In the genomic region with DNA sequence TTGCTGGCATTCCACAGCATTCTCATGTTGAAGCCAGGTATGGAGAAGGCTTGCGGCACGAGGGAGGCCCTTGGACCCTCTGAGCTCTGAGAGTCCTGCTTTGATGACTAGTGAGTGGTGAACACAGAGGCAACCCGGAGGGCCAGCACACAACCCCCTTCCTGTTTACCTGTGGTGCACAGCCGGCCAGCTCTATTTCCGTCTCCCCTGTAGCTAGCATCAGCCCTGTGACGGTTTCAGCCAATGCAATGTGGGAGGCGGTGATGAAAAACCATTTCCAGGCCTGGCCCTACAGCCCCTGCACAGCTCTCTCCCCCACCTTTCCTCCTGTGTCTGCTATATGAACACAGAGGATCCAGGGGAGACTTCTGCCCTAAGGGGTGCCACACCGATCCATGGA, we compare ENCODE assay signal across 2 cellular contexts.
TF ChIP-seq lines count a peak whose summit lies in the region.

No MANE protein-coding gene starts in this region.

TF ChIP-seq in IMR-90, 13 proteins besides CTCF, POLR2A, EP300 and RAD21 (continued from another document):
- TF ChIP-seq NFE2L2 (IDR thresholded peaks at IDR 0.05; ENCODE audit: low read depth, low read length) (no peak), CHD1 (IDR thresholded peaks at IDR 0.05; ENCODE audit: low read depth, low read length) (no peak), FOS (IDR thresholded peaks at IDR 0.05; ENCODE audit: low read depth, low read length) (no peak), MXI1 (IDR thresholded peaks at IDR 0.05; ENCODE audit: borderline replicate concordance, low read depth, low read length) (no peak), MAFK (IDR thresholded peaks at IDR 0.05; ENCODE audit: low read depth, low read length) (no peak), RCOR1 (IDR thresholded peaks at IDR 0.05; ENCODE audit: insufficient replicate concordance, low read length) (no peak), RFX5 (IDR thresholded peaks at IDR 0.05; ENCODE audit: low read depth, low read length) (no peak), BHLHE40 (IDR thresholded peaks at IDR 0.05; ENCODE audit: low read depth, low read length) (no peak), SMC3 (IDR thresholded peaks at IDR 0.05; ENCODE audit: low read depth, low read length) (no peak), CEBPB (IDR thresholded peaks at IDR 0.05; ENCODE audit: low read depth, low read length) (no peak)
- TF ChIP-seq, protein P1, sequence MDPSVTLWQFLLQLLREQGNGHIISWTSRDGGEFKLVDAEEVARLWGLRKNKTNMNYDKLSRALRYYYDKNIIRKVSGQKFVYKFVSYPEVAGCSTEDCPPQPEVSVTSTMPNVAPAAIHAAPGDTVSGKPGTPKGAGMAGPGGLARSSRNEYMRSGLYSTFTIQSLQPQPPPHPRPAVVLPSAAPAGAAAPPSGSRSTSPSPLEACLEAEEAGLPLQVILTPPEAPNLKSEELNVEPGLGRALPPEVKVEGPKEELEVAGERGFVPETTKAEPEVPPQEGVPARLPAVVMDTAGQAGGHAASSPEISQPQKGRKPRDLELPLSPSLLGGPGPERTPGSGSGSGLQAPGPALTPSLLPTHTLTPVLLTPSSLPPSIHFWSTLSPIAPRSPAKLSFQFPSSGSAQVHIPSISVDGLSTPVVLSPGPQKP (IDR thresholded peaks at IDR 0.05; ENCODE audit: borderline replicate concordance, low read depth, low read length) = no peak
- TF ChIP-seq, protein P2, sequence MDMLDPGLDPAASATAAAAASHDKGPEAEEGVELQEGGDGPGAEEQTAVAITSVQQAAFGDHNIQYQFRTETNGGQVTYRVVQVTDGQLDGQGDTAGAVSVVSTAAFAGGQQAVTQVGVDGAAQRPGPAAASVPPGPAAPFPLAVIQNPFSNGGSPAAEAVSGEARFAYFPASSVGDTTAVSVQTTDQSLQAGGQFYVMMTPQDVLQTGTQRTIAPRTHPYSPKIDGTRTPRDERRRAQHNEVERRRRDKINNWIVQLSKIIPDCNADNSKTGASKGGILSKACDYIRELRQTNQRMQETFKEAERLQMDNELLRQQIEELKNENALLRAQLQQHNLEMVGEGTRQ (IDR thresholded peaks at IDR 0.05; ENCODE audit: low read depth, low read length) = no peak

TF ChIP-seq in H1, 55 proteins besides CTCF, POLR2A, EP300 and RAD21:
- TF ChIP-seq CTBP2 (IDR thresholded peaks at IDR 0.05; ENCODE audit: borderline replicate concordance, insufficient read depth, insufficient read length, low read length) = no peak
- TF ChIP-seq ATF3 (IDR thresholded peaks at IDR 0.05; ENCODE audit: insufficient read depth, low read depth, low read length) = no peak
- no peak for TF ChIP-seq GABPA (IDR thresholded peaks at IDR 0.05; ENCODE audit: borderline replicate concordance, insufficient read depth, low read length)
- no peak for TF ChIP-seq CHD1 (IDR thresholded peaks at IDR 0.05; ENCODE audit: low read depth, low read length)
- no peak for TF ChIP-seq RFX5 (IDR thresholded peaks at IDR 0.05; ENCODE audit: borderline replicate concordance, low read depth, low read length)
- TF ChIP-seq MAX (IDR thresholded peaks at IDR 0.05) = no peak
- no peak for TF ChIP-seq TAF7 (optimal IDR thresholded peaks at IDR 0.05; ENCODE audit: borderline replicate concordance, low read depth, low read length)
- no peak for TF ChIP-seq MAFK (IDR thresholded peaks at IDR 0.05; ENCODE audit: low read depth, low read length)
- TF ChIP-seq CBX8 (IDR thresholded peaks at IDR 0.05; ENCODE audit: borderline replicate concordance, low read depth, low read length) = no peak
- TF ChIP-seq POU5F1 (IDR thresholded peaks at IDR 0.05; ENCODE audit: low read depth, low read length) = no peak
- no peak for TF ChIP-seq BCL11A (IDR thresholded peaks at IDR 0.05; ENCODE audit: low read depth in 2 of 2, low read length in 2 of 2)
- TF ChIP-seq KDM4A (IDR thresholded peaks at IDR 0.05; ENCODE audit: low read depth, low read length, severe bottlenecking) = no peak
- TF ChIP-seq RBBP5 (IDR thresholded peaks at IDR 0.05; ENCODE audit: borderline replicate concordance, low read depth, low read length) = no peak
- TF ChIP-seq TAF1 (IDR thresholded peaks at IDR 0.05; ENCODE audit: low read depth, low read length) = no peak
- no peak for TF ChIP-seq SIX5 (IDR thresholded peaks at IDR 0.05; ENCODE audit: low read depth, low read length)
